Comparison of ENCODE assay signal across 14 cellular contexts in the genomic region with DNA sequence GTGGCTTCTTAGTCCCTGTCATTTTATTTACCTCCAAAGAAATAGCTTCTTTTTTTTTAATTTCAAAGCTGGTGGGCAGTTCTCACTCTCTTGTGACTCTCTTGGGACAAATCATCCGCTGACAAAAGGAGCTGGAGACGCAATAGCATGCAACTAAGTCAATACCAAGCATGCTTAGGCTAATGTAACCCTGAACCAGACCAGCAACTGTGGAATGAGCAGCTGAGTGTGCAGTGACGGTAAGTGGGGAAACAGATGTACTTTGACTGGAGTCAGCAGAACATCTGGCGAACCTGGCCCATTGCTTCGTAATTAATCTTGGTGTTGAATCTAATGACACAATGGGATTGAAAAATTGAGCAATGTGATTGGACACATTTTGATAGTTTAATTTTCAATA.
"Had no signal": no experiment of that assay in that cellular context is flagged by ENCODE, and none has a peak within 500 bp of the region (broad histone marks: within the 10 kb centered on the region; RNA-seq: fewer than 3 reads in every experiment).

No MANE protein-coding gene starts in this region.

- H3K9me3 ChIP-seq: psoas muscle, stomach, testis had no signal

- DNase-seq: activated CD4-positive, alpha-beta T cell treated with anti-CD3 and anti-CD28 coated beads for 1 hour; activated CD4-positive, alpha-beta T cell treated with anti-CD3 and anti-CD28 coated beads, Interleukin-2, amount 50 U/mL, for 4 hours; activated naive CD4-positive, alpha-beta T cell treated with anti-CD3 and anti-CD28 coated beads for 36 hours; hypothalamus; kidney glomerular epithelial cell; nephron progenitor cell; psoas muscle; stimulated activated CD4-positive, alpha-beta T cell treated with anti-CD3 and anti-CD28 coated beads, Interleukin-1b, Interleukin-23, amount 100 ng/mL, for 48 hours; stomach; T-helper 1 cell; T1000; testis had no signal

- H3K27ac ChIP-seq: psoas muscle, stomach, testis, VCaP had no signal

- ATAC-seq: psoas muscle, sciatic nerve had no signal

- H3K27me3 ChIP-seq: stomach, testis had no signal

- H3K36me3 ChIP-seq: stomach had no signal

- H3K4me3 ChIP-seq: psoas muscle, stomach, testis had no signal

- H3K4me1 ChIP-seq: psoas muscle had no signal
